ENCODE assay signal across 8 cellular contexts in genomic region chr9:37027582-37028424, GRCh38. TPM values are rescaled to one million over a fixed set of nuclear protein-coding genes. Genes with fewer than 3 reads are reported as not detected.
DNase-seq lines count a peak whose midpoint lies in the region; ATAC-seq and TF ChIP-seq lines count a peak whose summit lies in the region.

No MANE protein-coding gene starts in this region.

- DNase-seq in HFF-Myc (ENCODE audit: extremely low read depth, low read depth) (peak; percentile 72), NAMALWA (ENCODE audit: low spot score) (peak; percentile 98), left cardiac atrium (peak; percentile 88), pulmonary artery endothelial cell (ENCODE audit: low read depth, low spot score) (peak; percentile 75), middle frontal gyrus (ENCODE audit: extremely low spot score, low spot score) (no peak)
- peak; percentile 93 for DNase-seq in activated naive CD8-positive, alpha-beta T cell treated with anti-CD3 and anti-CD28 coated beads for 36 hours

- H3K36me3 Mint-ChIP-seq in activated naive CD8-positive, alpha-beta T cell treated with anti-CD3 and anti-CD28 coated beads for 36 hours = no peaks in the 10 kb centered on the region

- peak overlapping the region; percentile 89 for H3K4me3 ChIP-seq in GM08714 (ENCODE audit: low read length)
- no peak overlapping the region for H3K4me3 ChIP-seq in HFF-Myc (replicated peaks; ENCODE audit: low read depth, low read length)

- ATAC-seq in SK-N-SH treated with all-trans-retinoic acid at 6 μM for 48 hours (peak; percentile 98), left cardiac atrium (peak; percentile 98)

- peaks cover 30% of the 10 kb centered on the region for H3K4me1 Mint-ChIP-seq in activated naive CD8-positive, alpha-beta T cell treated with anti-CD3 and anti-CD28 coated beads for 36 hours

- H3K27ac Mint-ChIP-seq in activated naive CD8-positive, alpha-beta T cell treated with anti-CD3 and anti-CD28 coated beads for 36 hours = peak overlapping the region; percentile 29

- peaks cover 99% of the 10 kb centered on the region for H3K27me3 Mint-ChIP-seq in activated naive CD8-positive, alpha-beta T cell treated with anti-CD3 and anti-CD28 coated beads for 36 hours

- peak overlapping the region; percentile 76 for H3K4me3 Mint-ChIP-seq in activated naive CD8-positive, alpha-beta T cell treated with anti-CD3 and anti-CD28 coated beads for 36 hours

- TF ChIP-seq CTCF in HFF-Myc (IDR thresholded peaks at IDR 0.05; ENCODE audit: low read depth, low read length, missing control alignments) = no peak

- intact Hi-C loops in left cardiac atrium (cut with DNase I) = no loop called here

- H3K9me3 Mint-ChIP-seq in activated naive CD8-positive, alpha-beta T cell treated with anti-CD3 and anti-CD28 coated beads for 36 hours = no peaks in the 10 kb centered on the region

TF ChIP-seq in SK-N-SH treated with all-trans-retinoic acid at 6 μM for 48 hours, 23 proteins besides CTCF, POLR2A, EP300 and RAD21:
- peak; percentile 97 for TF ChIP-seq TSHZ2 (CRISPR knock-in tag; IDR thresholded peaks at IDR 0.05)
- no peak for TF ChIP-seq ZC3H10 (CRISPR knock-in tag; IDR thresholded peaks at IDR 0.05)
- no peak for TF ChIP-seq GLIS3 (CRISPR knock-in tag; IDR thresholded peaks at IDR 0.05)
- peak; percentile 68; the same call in 1 of the 2 replicates for TF ChIP-seq ZFP3 (CRISPR knock-in tag; IDR thresholded peaks at IDR 0.05)
- TF ChIP-seq CSDC2 (CRISPR knock-in tag; IDR thresholded peaks at IDR 0.05) = peak; percentile 87
- TF ChIP-seq SNAI2 (CRISPR knock-in tag; IDR thresholded peaks at IDR 0.05) = peak; percentile 88; the same call in 1 of the 2 replicates
- no peak for TF ChIP-seq ZNF8 (CRISPR knock-in tag; IDR thresholded peaks at IDR 0.05)

RNA-seq across cellular contexts. Expression of gene PAX5, which starts 6.3 kb away (rescaled TPM):
- 1 to 10 TPM; 2.2 to 2.4 TPM for total RNA-seq in activated naive CD8-positive, alpha-beta T cell treated with anti-CD3 and anti-CD28 coated beads for 36 hours
- under 1 TPM; 0.09 to 0.10 TPM for total RNA-seq in left cardiac atrium
- total RNA-seq in pulmonary artery endothelial cell = not detected in 2 replicates
